Comparison of ENCODE assay signal across 1 cellular context in the genomic region with DNA sequence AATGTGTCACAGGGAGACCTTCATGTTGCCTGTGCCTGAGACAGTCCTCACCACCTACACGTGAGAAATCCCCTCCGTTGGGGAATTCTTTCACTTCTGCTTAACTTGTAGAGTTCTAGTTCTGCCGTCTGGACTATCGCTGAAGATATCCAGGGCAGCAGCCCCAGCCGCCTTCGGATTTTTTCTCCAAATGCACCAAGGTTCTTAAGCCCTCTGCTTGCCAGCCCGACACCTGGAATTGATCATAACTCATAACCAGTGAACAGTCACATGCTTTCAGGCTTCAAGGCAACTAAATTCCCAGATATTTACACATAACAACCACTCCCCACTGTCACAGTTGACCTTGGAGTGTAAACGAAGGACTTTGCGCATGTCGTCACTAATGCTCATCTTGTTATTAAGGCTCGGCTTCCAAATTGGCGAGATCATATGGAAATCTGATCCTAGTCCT.
TF ChIP-seq lines count a peak whose summit lies in the region.

No MANE protein-coding gene starts in this region.

TF ChIP-seq in GM12878, 131 proteins besides CTCF, POLR2A, EP300 and RAD21 (continued from another document):
- TF ChIP-seq CREM (IDR thresholded peaks at IDR 0.05; ENCODE audit: low read depth) (peak; percentile 58; the same call in 1 of the 2 replicates), RELA (IDR thresholded peaks at IDR 0.05; ENCODE audit: borderline replicate concordance, partially characterized antibody) (peak; percentile 74), NFIC (IDR thresholded peaks at IDR 0.05; ENCODE audit: low read depth, low read length) (0 out of 2 replicates have a peak, but pooled peaks have one; percentile 38), YY1 (IDR thresholded peaks at IDR 0.05; ENCODE audit: low read depth, low read length) (0 out of 2 replicates have a peak, but pooled peaks have one; percentile 16), SPI1 (IDR thresholded peaks at IDR 0.05; ENCODE audit: borderline replicate concordance, insufficient read depth, low read depth, low read length) (peak; percentile 93), BCL3 (IDR thresholded peaks at IDR 0.05; ENCODE audit: borderline replicate concordance, insufficient read depth, low read depth, low read length, poor library complexity, severe bottlenecking) (peak; percentile 18), IKZF1 (conservative IDR thresholded peaks at IDR 0.05) (peak; percentile 77), IRF4 (IDR thresholded peaks at IDR 0.05; ENCODE audit: low read depth, low read length) (peak; percentile 63; the same call in 1 of the 2 replicates), ASH2L (IDR thresholded peaks at IDR 0.05; ENCODE audit: borderline replicate concordance, low read depth) (no peak), ATF7 (IDR thresholded peaks at IDR 0.05; ENCODE audit: low read depth) (0 out of 2 replicates have a peak, but pooled peaks have one; percentile 30), REST (IDR thresholded peaks at IDR 0.05; ENCODE audit: low read depth, low read length) (no peak), USF2 (IDR thresholded peaks at IDR 0.05; ENCODE audit: borderline replicate concordance, low read depth, low read length) (no peak), MEF2B (IDR thresholded peaks at IDR 0.05; ENCODE audit: partially characterized antibody, poor library complexity, severe bottlenecking) (peak; percentile 23), EZH2 (IDR thresholded peaks at IDR 0.05; ENCODE audit: borderline replicate concordance, control insufficient read depth, low read depth, low read length) (no peak), JUNB (IDR thresholded peaks at IDR 0.05) (no peak), MLLT1 (IDR thresholded peaks at IDR 0.05) (peak; percentile 69; the same call in 1 of the 2 replicates), POLR2AphosphoS5 (IDR thresholded peaks at IDR 0.05; ENCODE audit: low read length) (no peak), FOS (IDR thresholded peaks at IDR 0.05; ENCODE audit: borderline replicate concordance, extremely low read depth, insufficient read length) (no peak), EED (IDR thresholded peaks at IDR 0.05; ENCODE audit: low read depth) (peak; percentile 54), CHD1 (IDR thresholded peaks at IDR 0.05; ENCODE audit: low read depth, low read length) (no peak), RUNX3 (IDR thresholded peaks at IDR 0.05; ENCODE audit: low read length) (peak; percentile 59), BHLHE40 (IDR thresholded peaks at IDR 0.05; ENCODE audit: borderline replicate concordance in 1 of 2, low read depth in 2 of 2, low read length in 1 of 2) (peak; percentile 86 to 89), DPF2 (IDR thresholded peaks at IDR 0.05) (peak; percentile 68; the same call in 1 of the 2 replicates), IKZF2 (IDR thresholded peaks at IDR 0.05) (peak; percentile 81 to 86), NBN (IDR thresholded peaks at IDR 0.05) (0 out of 2 replicates have a peak, but pooled peaks have one; percentile 33), TCF12 (IDR thresholded peaks at IDR 0.05; ENCODE audit: low read depth, low read length) (0 out of 2 replicates have a peak, but pooled peaks have one; percentile 19)
- TF ChIP-seq, protein P1, sequence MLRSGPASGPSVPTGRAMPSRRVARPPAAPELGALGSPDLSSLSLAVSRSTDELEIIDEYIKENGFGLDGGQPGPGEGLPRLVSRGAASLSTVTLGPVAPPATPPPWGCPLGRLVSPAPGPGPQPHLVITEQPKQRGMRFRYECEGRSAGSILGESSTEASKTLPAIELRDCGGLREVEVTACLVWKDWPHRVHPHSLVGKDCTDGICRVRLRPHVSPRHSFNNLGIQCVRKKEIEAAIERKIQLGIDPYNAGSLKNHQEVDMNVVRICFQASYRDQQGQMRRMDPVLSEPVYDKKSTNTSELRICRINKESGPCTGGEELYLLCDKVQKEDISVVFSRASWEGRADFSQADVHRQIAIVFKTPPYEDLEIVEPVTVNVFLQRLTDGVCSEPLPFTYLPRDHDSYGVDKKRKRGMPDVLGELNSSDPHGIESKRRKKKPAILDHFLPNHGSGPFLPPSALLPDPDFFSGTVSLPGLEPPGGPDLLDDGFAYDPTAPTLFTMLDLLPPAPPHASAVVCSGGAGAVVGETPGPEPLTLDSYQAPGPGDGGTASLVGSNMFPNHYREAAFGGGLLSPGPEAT (IDR thresholded peaks at IDR 0.05; ENCODE audit: low read depth): peak; percentile 90
